8 cellular contexts compared by ENCODE assay signal in the genomic region with DNA sequence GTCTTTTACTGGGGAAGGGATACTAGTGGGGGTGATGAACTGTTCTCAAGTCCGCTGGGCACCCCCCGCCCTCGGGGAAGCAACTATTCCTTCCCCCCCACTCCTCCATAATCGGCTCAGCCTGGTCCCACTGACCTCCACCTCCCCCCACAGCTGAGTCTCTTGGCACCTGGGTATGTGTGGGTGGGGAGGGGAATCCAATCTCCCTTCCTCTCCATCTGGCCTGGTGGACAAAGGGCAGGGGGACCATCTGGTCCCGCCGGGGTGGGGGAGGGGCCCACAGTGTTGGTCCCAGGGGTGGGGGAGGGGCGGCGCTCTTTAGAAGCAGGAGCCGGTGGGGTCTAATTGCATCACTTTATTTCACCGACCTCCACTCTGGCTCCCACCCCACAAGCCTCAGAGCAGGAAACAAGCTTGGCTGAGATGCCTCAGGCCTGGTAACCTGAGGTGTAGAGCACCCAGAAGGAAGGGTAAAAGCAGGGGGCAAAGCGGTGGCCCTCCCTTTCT.
DNase-seq lines count a peak whose midpoint lies in the region; ATAC-seq lines count a peak whose summit lies in the region.

No MANE protein-coding gene starts in this region.

- H3K4me1 ChIP-seq in iPS-15b (ENCODE audit: control insufficient read depth, insufficient read depth, low read length) = peaks cover 26% of the 10 kb centered on the region

- no peak for ATAC-seq in stimulated activated naive CD8-positive, alpha-beta T cell treated with anti-CD3 and anti-CD28 coated beads, Interleukin-15, Interleukin-2, amounts not matched to agents 100 U/mL and 50 U/mL, for 24 hours
- ATAC-seq in stimulated activated naive B cell treated with anti-CD40 and anti-IgM and Interleukin-4, amounts not matched to agents 10 μg/mL and 1 μg/mL and 100 μg/mL, for 72 hours (replicated peaks) = peak; percentile 12 to 30
- no peak for ATAC-seq in GM21717 (IDR thresholded peaks at IDR 0.05; ENCODE audit: unreplicated experiment)
- ATAC-seq in GM19324 (IDR thresholded peaks at IDR 0.05; ENCODE audit: low FRiP score, unreplicated experiment) = no peak

- peaks cover 17% of the 10 kb centered on the region for H3K4me1 Mint-ChIP-seq in stimulated activated naive CD8-positive, alpha-beta T cell treated with anti-CD3 and anti-CD28 coated beads, Interleukin-15, Interleukin-2, amounts not matched to agents 100 ng/mL and 50 ng/mL, for 24 hours (ENCODE audit: low read depth)
- H3K4me1 Mint-ChIP-seq in activated naive CD8-positive, alpha-beta T cell (ENCODE audit: low read depth) = peaks cover 20% of the 10 kb centered on the region
- peaks cover 24 to 33% of the 10 kb centered on the region in 2 donors for H3K4me1 Mint-ChIP-seq in stimulated activated naive B cell treated with anti-CD40 and anti-IgM and Interleukin-4, amounts not matched to agents 10 μg/mL and 1 μg/mL and 100 μg/mL, for 72 hours

- no peak for DNase-seq in stimulated activated naive CD8-positive, alpha-beta T cell treated with anti-CD3 and anti-CD28 coated beads, Interleukin-15, Interleukin-2, amounts not matched to agents 100 U/mL and 50 U/mL, for 24 hours
- DNase-seq in stimulated activated naive B cell treated with anti-CD40 and anti-IgM and Interleukin-4, amounts not matched to agents 10 μg/mL and 1 μg/mL and 100 μg/mL, for 72 hours = no peak
- no peak for DNase-seq in COLO829 (ENCODE audit: low spot score)

- no peaks in the 10 kb centered on the region for H3K9me3 Mint-ChIP-seq in stimulated activated naive CD8-positive, alpha-beta T cell treated with anti-CD3 and anti-CD28 coated beads, Interleukin-15, Interleukin-2, amounts not matched to agents 100 ng/mL and 50 ng/mL, for 24 hours
- H3K9me3 Mint-ChIP-seq in activated naive CD8-positive, alpha-beta T cell (ENCODE audit: low read depth) = no peaks in the 10 kb centered on the region
- no peaks in the 10 kb centered on the region for H3K9me3 Mint-ChIP-seq in stimulated activated naive B cell treated with anti-CD40 and anti-IgM and Interleukin-4, amounts not matched to agents 10 μg/mL and 1 μg/mL and 100 μg/mL, for 72 hours

- H3K27ac Mint-ChIP-seq in stimulated activated naive CD8-positive, alpha-beta T cell treated with anti-CD3 and anti-CD28 coated beads, Interleukin-15, Interleukin-2, amounts not matched to agents 100 ng/mL and 50 ng/mL, for 24 hours = no peak overlapping the region
- H3K27ac Mint-ChIP-seq in activated naive CD8-positive, alpha-beta T cell = no peak overlapping the region
- peak overlapping the region; percentile 89 for H3K27ac Mint-ChIP-seq in stimulated activated naive B cell treated with anti-CD40 and anti-IgM and Interleukin-4, amounts not matched to agents 10 μg/mL and 1 μg/mL and 100 μg/mL, for 72 hours

- peak overlapping the region; percentile 78 for H3K4me3 Mint-ChIP-seq in stimulated activated naive CD8-positive, alpha-beta T cell treated with anti-CD3 and anti-CD28 coated beads, Interleukin-15, Interleukin-2, amounts not matched to agents 100 ng/mL and 50 ng/mL, for 24 hours
- H3K4me3 Mint-ChIP-seq in activated naive CD8-positive, alpha-beta T cell = peak overlapping the region; percentile 80
- H3K4me3 Mint-ChIP-seq in stimulated activated naive B cell treated with anti-CD40 and anti-IgM and Interleukin-4, amounts not matched to agents 10 μg/mL and 1 μg/mL and 100 μg/mL, for 72 hours = peak overlapping the region; percentile 91

- H3K27me3 ChIP-seq in iPS-15b (ENCODE audit: control insufficient read depth, insufficient read depth, low read length) = peaks cover 18% of the 10 kb centered on the region

- H3K27me3 Mint-ChIP-seq in stimulated activated naive CD8-positive, alpha-beta T cell treated with anti-CD3 and anti-CD28 coated beads, Interleukin-15, Interleukin-2, amounts not matched to agents 100 ng/mL and 50 ng/mL, for 24 hours = no peaks in the 10 kb centered on the region
- no peaks in the 10 kb centered on the region for H3K27me3 Mint-ChIP-seq in activated naive CD8-positive, alpha-beta T cell
- peaks cover 10 to 11% of the 10 kb centered on the region in 2 donors for H3K27me3 Mint-ChIP-seq in stimulated activated naive B cell treated with anti-CD40 and anti-IgM and Interleukin-4, amounts not matched to agents 10 μg/mL and 1 μg/mL and 100 μg/mL, for 72 hours

- peaks cover 5% of the 10 kb centered on the region for H3K36me3 ChIP-seq in iPS-15b (ENCODE audit: control insufficient read depth, insufficient read depth, low read length)

- no peaks in the 10 kb centered on the region for H3K36me3 Mint-ChIP-seq in stimulated activated naive CD8-positive, alpha-beta T cell treated with anti-CD3 and anti-CD28 coated beads, Interleukin-15, Interleukin-2, amounts not matched to agents 100 ng/mL and 50 ng/mL, for 24 hours (ENCODE audit: low read depth)
- peaks cover 5% of the 10 kb centered on the region for H3K36me3 Mint-ChIP-seq in activated naive CD8-positive, alpha-beta T cell
- peaks cover 1 to 4% of the 10 kb centered on the region in 2 donors for H3K36me3 Mint-ChIP-seq in stimulated activated naive B cell treated with anti-CD40 and anti-IgM and Interleukin-4, amounts not matched to agents 10 μg/mL and 1 μg/mL and 100 μg/mL, for 72 hours

- peak overlapping the region; percentile 78 for H3K4me3 ChIP-seq in iPS-15b (ENCODE audit: low read depth, low read length)

- peak overlapping the region; percentile 73 for H3K9ac ChIP-seq in iPS-15b (ENCODE audit: low read depth, low read length)

- H3K9me3 ChIP-seq in iPS-15b (ENCODE audit: control insufficient read depth, insufficient read depth, low read length) = no peaks in the 10 kb centered on the region

Comparison
In these comparisons a context has a peak if more than half of its experiments do, and no peak if none do; other contexts are left out.
1. ATAC-seq: peak in stimulated activated naive B cell treated with anti-CD40 and anti-IgM and Interleukin-4, amounts not matched to agents 10 μg/mL and 1 μg/mL and 100 μg/mL, for 72 hours (2 of 2); none in stimulated activated naive CD8-positive, alpha-beta T cell treated with anti-CD3 and anti-CD28 coated beads, Interleukin-15, Interleukin-2, amounts not matched to agents 100 U/mL and 50 U/mL, for 24 hours (single experiment), GM21717 (single experiment) and GM19324 (single experiment).
2. Peak in every context shown above with its lines, with median percentiles within 50 percentile points of each other: H3K4me3 Mint-ChIP-seq.